Comparison of ENCODE assay signal across 1 cellular context in the genomic region with DNA sequence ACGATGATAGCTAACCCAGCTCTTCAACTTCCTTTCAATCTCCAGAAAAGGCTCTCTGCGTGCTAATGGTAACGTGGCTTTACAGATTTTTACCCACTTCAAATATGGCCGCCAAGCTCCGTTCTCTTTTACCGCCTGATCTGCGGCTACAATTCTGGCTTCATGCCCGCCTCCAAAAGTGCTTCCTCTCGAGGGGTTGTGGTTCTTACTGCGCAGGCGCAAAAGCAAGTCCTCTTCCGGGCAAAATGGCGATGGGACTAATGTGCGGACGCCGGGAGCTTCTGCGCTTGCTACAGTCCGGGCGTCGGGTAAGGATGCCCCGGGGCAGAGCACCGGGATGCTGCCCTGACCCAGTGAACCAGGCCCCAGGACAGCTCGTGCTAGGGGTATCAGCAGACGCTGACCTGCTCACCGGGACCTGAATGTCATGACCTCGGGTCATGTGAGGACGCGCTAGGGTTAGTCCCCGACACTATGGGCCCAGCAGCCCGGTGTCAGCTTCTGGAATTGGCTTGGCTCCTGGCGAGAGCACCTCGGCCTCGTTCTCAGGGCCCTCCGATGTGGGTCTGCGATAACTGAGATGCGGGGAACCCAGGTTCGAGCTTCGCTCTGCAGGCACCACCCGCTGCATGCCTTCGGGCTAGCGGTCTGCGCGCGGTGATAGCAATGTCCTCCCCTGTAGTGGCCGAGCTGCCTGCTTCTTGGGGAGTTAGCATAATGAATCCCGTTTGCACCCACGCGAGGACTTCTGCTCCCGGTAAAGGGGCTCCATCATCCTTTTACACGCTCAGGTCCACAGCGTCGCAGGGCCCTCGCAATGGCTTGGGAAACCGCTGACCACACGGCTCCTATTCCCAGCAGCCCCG.
A peak's percentile ranks its signal among the peaks of the same experiment; 100 is the strongest.
TF ChIP-seq lines count a peak whose summit lies in the region.

A gene (plus strand): TSS at position 232 of the 866 bp plus-strand sequence. CDS start 14 bp downstream, at position 246.

TF ChIP-seq in HepG2, 621 proteins besides CTCF, POLR2A, EP300 and RAD21 (continued from another document and continues in another):
- TF ChIP-seq, protein P1, sequence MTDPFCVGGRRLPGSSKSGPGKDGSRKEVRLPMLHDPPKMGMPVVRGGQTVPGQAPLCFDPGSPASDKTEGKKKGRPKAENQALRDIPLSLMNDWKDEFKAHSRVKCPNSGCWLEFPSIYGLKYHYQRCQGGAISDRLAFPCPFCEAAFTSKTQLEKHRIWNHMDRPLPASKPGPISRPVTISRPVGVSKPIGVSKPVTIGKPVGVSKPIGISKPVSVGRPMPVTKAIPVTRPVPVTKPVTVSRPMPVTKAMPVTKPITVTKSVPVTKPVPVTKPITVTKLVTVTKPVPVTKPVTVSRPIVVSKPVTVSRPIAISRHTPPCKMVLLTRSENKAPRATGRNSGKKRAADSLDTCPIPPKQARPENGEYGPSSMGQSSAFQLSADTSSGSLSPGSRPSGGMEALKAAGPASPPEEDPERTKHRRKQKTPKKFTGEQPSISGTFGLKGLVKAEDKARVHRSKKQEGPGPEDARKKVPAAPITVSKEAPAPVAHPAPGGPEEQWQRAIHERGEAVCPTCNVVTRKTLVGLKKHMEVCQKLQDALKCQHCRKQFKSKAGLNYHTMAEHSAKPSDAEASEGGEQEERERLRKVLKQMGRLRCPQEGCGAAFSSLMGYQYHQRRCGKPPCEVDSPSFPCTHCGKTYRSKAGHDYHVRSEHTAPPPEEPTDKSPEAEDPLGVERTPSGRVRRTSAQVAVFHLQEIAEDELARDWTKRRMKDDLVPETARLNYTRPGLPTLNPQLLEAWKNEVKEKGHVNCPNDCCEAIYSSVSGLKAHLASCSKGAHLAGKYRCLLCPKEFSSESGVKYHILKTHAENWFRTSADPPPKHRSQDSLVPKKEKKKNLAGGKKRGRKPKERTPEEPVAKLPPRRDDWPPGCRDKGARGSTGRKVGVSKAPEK (CRISPR knock-in tag; IDR thresholded peaks at IDR 0.05; ENCODE audit: borderline replicate concordance) = no peak
- TF ChIP-seq GATA4 (IDR thresholded peaks at IDR 0.05; ENCODE audit: borderline replicate concordance, low read depth) (peak; percentile 87), ZNF792 (CRISPR knock-in tag; IDR thresholded peaks at IDR 0.05) (peak; percentile 87), ZNF773 (CRISPR knock-in tag; IDR thresholded peaks at IDR 0.05; ENCODE audit: borderline replicate concordance) (peak; percentile 91), SETDB1 (CRISPR knock-in tag; IDR thresholded peaks at IDR 0.05; ENCODE audit: borderline replicate concordance) (peak; percentile 94; the same call in 1 of the 2 replicates), HNRNPL (IDR thresholded peaks at IDR 0.05; ENCODE audit: low read depth, low read length) (peak; percentile 79; the same call in 1 of the 2 replicates), NFATC3 (CRISPR knock-in tag; IDR thresholded peaks at IDR 0.05) (peak; percentile 98; the same call in 1 of the 2 replicates), ZNF766 (CRISPR knock-in tag; IDR thresholded peaks at IDR 0.05; ENCODE audit: borderline replicate concordance) (peak; percentile 88; the same call in 1 of the 2 replicates), EZH2 (conservative IDR thresholded peaks at IDR 0.05; ENCODE audit: low read depth, low read length) (peak; percentile 88), ISX (CRISPR knock-in tag; conservative IDR thresholded peaks at IDR 0.05) (peak; percentile 80; the same call in 1 of the 2 replicates), BRD4 (CRISPR knock-in tag; IDR thresholded peaks at IDR 0.05) (peak; percentile 91), SSRP1 (CRISPR knock-in tag; IDR thresholded peaks at IDR 0.05) (no peak; the same call in 1 of the 2 replicates), ZNF350 (CRISPR knock-in tag; IDR thresholded peaks at IDR 0.05; ENCODE audit: borderline replicate concordance, low read depth) (peak; percentile 100), ZNF234 (CRISPR knock-in tag; conservative IDR thresholded peaks at IDR 0.05) (peak; percentile 96), ZFX (CRISPR knock-in tag; IDR thresholded peaks at IDR 0.05; ENCODE audit: low read depth) (peak; percentile 96), ZNF883 (CRISPR knock-in tag; IDR thresholded peaks at IDR 0.05; ENCODE audit: not compliant biosample characterization) (peak; percentile 98), ELF4 (CRISPR knock-in tag; IDR thresholded peaks at IDR 0.05; ENCODE audit: borderline replicate concordance) (peak; percentile 89), ZC3H4 (CRISPR knock-in tag; IDR thresholded peaks at IDR 0.05; ENCODE audit: borderline replicate concordance) (no peak), CCAR2 (optimal IDR thresholded peaks at IDR 0.05; ENCODE audit: low read depth, low read length) (peak; percentile 18), ZNF782 (CRISPR knock-in tag; IDR thresholded peaks at IDR 0.05; ENCODE audit: borderline replicate concordance) (peak; percentile 98), MIXL1 (CRISPR knock-in tag; IDR thresholded peaks at IDR 0.05) (peak; percentile 70; the same call in 1 of the 2 replicates), STAT5B (CRISPR knock-in tag; IDR thresholded peaks at IDR 0.05) (peak; percentile 87), ESRRA (CRISPR knock-in tag; IDR thresholded peaks at IDR 0.05; ENCODE audit: low read depth) (peak; percentile 98), SMAD9 (CRISPR knock-in tag; IDR thresholded peaks at IDR 0.05) (peak; percentile 79; the same call in 1 of the 2 replicates), ZNF709 (CRISPR knock-in tag; IDR thresholded peaks at IDR 0.05) (peak; percentile 97), MIER2 (CRISPR knock-in tag; IDR thresholded peaks at IDR 0.05) (peak; percentile 84; the same call in 1 of the 2 replicates), ATF7 (IDR thresholded peaks at IDR 0.05) (no peak), ATF7 (CRISPR knock-in tag; IDR thresholded peaks at IDR 0.05) (peak; percentile 82), ZNF260 (CRISPR knock-in tag; IDR thresholded peaks at IDR 0.05; ENCODE audit: borderline replicate concordance, low read depth) (0 out of 2 replicates have a peak, but pooled peaks have one; percentile 13), GTF3A (CRISPR knock-in tag; conservative IDR thresholded peaks at IDR 0.05) (peak; percentile 99), RNF2 (conservative IDR thresholded peaks at IDR 0.05; ENCODE audit: low read depth) (peak; percentile 77), AGO2 (optimal IDR thresholded peaks at IDR 0.05; ENCODE audit: low read depth, low read length) (peak; percentile 95), ZBTB1 (CRISPR knock-in tag; IDR thresholded peaks at IDR 0.05; ENCODE audit: borderline replicate concordance) (no peak; the same call in 1 of the 2 replicates), ZNF850 (CRISPR knock-in tag; conservative IDR thresholded peaks at IDR 0.05) (peak; percentile 90)
- TF ChIP-seq, protein P2, sequence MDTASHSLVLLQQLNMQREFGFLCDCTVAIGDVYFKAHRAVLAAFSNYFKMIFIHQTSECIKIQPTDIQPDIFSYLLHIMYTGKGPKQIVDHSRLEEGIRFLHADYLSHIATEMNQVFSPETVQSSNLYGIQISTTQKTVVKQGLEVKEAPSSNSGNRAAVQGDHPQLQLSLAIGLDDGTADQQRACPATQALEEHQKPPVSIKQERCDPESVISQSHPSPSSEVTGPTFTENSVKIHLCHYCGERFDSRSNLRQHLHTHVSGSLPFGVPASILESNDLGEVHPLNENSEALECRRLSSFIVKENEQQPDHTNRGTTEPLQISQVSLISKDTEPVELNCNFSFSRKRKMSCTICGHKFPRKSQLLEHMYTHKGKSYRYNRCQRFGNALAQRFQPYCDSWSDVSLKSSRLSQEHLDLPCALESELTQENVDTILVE (CRISPR knock-in tag; IDR thresholded peaks at IDR 0.05) = 0 out of 2 replicates have a peak, but pooled peaks have one; percentile 65
- TF ChIP-seq, protein P3, sequence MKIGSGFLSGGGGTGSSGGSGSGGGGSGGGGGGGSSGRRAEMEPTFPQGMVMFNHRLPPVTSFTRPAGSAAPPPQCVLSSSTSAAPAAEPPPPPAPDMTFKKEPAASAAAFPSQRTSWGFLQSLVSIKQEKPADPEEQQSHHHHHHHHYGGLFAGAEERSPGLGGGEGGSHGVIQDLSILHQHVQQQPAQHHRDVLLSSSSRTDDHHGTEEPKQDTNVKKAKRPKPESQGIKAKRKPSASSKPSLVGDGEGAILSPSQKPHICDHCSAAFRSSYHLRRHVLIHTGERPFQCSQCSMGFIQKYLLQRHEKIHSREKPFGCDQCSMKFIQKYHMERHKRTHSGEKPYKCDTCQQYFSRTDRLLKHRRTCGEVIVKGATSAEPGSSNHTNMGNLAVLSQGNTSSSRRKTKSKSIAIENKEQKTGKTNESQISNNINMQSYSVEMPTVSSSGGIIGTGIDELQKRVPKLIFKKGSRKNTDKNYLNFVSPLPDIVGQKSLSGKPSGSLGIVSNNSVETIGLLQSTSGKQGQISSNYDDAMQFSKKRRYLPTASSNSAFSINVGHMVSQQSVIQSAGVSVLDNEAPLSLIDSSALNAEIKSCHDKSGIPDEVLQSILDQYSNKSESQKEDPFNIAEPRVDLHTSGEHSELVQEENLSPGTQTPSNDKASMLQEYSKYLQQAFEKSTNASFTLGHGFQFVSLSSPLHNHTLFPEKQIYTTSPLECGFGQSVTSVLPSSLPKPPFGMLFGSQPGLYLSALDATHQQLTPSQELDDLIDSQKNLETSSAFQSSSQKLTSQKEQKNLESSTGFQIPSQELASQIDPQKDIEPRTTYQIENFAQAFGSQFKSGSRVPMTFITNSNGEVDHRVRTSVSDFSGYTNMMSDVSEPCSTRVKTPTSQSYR (CRISPR knock-in tag; IDR thresholded peaks at IDR 0.05; ENCODE audit: borderline replicate concordance) = peak; percentile 54
- TF ChIP-seq, protein P4, sequence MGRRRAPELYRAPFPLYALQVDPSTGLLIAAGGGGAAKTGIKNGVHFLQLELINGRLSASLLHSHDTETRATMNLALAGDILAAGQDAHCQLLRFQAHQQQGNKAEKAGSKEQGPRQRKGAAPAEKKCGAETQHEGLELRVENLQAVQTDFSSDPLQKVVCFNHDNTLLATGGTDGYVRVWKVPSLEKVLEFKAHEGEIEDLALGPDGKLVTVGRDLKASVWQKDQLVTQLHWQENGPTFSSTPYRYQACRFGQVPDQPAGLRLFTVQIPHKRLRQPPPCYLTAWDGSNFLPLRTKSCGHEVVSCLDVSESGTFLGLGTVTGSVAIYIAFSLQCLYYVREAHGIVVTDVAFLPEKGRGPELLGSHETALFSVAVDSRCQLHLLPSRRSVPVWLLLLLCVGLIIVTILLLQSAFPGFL (CRISPR knock-in tag; IDR thresholded peaks at IDR 0.05) = peak; percentile 96
- TF ChIP-seq, protein P5, sequence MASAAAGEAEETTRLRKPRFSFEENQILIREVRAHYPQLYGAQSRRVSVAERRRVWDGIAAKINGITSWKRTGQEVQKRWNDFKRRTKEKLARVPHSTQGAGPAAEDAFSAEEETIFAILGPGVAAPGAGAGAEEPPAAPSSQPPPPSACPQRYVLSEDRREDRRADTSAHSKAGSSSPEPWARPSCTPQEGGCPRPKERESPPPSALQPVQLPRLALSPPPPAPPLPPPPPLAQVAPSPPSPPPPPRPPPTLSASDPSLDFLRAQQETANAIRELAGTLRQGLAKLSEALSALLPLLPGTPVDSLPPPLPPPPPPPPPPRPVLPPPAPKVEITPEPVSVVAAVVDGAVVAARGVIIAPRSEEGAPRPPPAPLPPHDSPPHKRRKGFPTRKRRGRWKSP (CRISPR knock-in tag; IDR thresholded peaks at IDR 0.05) = peak; percentile 92
- TF ChIP-seq, protein P6, sequence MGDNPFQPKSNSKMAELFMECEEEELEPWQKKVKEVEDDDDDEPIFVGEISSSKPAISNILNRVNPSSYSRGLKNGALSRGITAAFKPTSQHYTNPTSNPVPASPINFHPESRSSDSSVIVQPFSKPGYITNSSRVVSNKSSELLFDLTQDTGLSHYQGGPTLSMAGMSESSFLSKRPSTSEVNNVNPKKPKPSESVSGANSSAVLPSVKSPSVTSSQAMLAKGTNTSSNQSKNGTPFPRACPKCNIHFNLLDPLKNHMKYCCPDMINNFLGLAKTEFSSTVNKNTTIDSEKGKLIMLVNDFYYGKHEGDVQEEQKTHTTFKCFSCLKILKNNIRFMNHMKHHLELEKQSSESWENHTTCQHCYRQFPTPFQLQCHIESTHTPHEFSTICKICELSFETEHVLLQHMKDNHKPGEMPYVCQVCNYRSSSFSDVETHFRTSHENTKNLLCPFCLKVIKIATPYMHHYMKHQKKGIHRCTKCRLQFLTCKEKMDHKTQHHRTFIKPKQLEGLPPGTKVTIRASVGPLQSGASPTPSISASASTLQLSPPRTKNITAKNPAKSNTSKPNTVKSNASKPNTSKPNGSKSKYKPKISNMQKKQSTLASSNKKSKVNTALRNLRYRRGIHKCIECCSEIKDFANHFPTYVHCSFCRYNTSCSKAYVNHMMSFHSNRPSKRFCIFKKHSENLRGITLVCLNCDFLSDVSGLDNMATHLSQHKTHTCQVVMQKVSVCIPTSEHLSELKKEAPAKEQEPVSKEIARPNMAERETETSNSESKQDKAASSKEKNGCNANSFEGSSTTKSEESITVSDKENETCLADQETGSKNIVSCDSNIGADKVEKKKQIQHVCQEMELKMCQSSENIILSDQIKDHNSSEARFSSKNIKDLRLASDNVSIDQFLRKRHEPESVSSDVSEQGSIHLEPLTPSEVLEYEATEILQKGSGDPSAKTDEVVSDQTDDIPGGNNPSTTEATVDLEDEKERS (CRISPR knock-in tag; IDR thresholded peaks at IDR 0.05) = peak; percentile 99
- TF ChIP-seq, protein P7, sequence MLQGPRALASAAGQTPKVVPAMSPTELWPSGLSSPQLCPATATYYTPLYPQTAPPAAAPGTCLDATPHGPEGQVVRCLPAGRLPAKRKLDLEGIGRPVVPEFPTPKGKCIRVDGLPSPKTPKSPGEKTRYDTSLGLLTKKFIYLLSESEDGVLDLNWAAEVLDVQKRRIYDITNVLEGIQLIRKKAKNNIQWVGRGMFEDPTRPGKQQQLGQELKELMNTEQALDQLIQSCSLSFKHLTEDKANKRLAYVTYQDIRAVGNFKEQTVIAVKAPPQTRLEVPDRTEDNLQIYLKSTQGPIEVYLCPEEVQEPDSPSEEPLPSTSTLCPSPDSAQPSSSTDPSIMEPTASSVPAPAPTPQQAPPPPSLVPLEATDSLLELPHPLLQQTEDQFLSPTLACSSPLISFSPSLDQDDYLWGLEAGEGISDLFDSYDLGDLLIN (CRISPR knock-in tag; IDR thresholded peaks at IDR 0.05; ENCODE audit: borderline replicate concordance) = peak; percentile 81; the same call in 1 of the 2 replicates
- TF ChIP-seq, protein P8, sequence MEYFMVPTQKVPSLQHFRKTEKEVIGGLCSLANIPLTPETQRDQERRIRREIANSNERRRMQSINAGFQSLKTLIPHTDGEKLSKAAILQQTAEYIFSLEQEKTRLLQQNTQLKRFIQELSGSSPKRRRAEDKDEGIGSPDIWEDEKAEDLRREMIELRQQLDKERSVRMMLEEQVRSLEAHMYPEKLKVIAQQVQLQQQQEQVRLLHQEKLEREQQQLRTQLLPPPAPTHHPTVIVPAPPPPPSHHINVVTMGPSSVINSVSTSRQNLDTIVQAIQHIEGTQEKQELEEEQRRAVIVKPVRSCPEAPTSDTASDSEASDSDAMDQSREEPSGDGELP (IDR thresholded peaks at IDR 0.05; ENCODE audit: borderline replicate concordance, low read depth) = 0 out of 2 replicates have a peak, but pooled peaks have one; percentile 41
- TF ChIP-seq, protein P9, sequence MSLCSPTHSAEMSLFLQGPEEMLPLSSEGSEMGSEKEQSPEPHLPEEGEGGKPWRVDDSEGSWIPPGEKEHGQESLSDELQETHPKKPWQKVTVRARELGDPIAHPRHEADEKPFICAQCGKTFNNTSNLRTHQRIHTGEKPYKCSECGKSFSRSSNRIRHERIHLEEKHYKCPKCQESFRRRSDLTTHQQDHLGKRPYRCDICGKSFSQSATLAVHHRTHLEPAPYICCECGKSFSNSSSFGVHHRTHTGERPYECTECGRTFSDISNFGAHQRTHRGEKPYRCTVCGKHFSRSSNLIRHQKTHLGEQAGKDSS (CRISPR knock-in tag; IDR thresholded peaks at IDR 0.05; ENCODE audit: borderline replicate concordance, low read depth) = peak; percentile 93
